Comparison of ENCODE assay signal across 17 cellular contexts in genomic region chr18:2983296-2983695, GRCh38. TPM values are rescaled to one million over a fixed set of nuclear protein-coding genes. Genes with fewer than 3 reads are reported as not detected.
A peak's percentile ranks its signal among the peaks of the same experiment; 100 is the strongest.
DNase-seq lines count a peak whose midpoint lies in the region; ATAC-seq and TF ChIP-seq lines count a peak whose summit lies in the region.
"Had no signal": no experiment of that assay in that cellular context is flagged by ENCODE, and none has a peak within 500 bp of the region (broad histone marks: within the 10 kb centered on the region; RNA-seq: fewer than 3 reads in every experiment).

No MANE protein-coding gene starts in this region.

- H3K9me3 ChIP-seq in left ventricle myocardium inferior (replicated peaks) (no peaks in the 10 kb centered on the region), right cardiac atrium (ENCODE audit: control insufficient read depth, low read length) (no peaks in the 10 kb centered on the region), liver (ENCODE audit: control insufficient read depth in 4 of 4, low read length in 3 of 4) (no peaks in the 10 kb centered on the region), uterus (no peaks in the 10 kb centered on the region)

- TF ChIP-seq POLR2A in uterus (IDR thresholded peaks at IDR 0.05), result no peak

- peak overlapping the region; percentile 43 for H3K27ac ChIP-seq in left ventricle myocardium inferior (replicated peaks)
- no peak overlapping the region for H3K27ac ChIP-seq in right cardiac atrium (ENCODE audit: low read length)
- peak overlapping the region; percentile 87 to 88 for H3K27ac ChIP-seq in liver (ENCODE audit: low read depth in 1 of 2, low read length in 2 of 2)
- peak overlapping the region; percentile 74 to 93 for H3K27ac ChIP-seq in uterus

- no peak for TF ChIP-seq CTCF in left ventricle myocardium inferior (IDR thresholded peaks at IDR 0.05; ENCODE audit: borderline replicate concordance)
- TF ChIP-seq CTCF in liver (IDR thresholded peaks at IDR 0.05; ENCODE audit: low read depth, low read length, missing input control), result no peak
- TF ChIP-seq CTCF in uterus (IDR thresholded peaks at IDR 0.05), result no peak

- H3K27me3 ChIP-seq in left ventricle myocardium inferior (ENCODE audit: low read depth), result no peaks in the 10 kb centered on the region
- no peaks in the 10 kb centered on the region for H3K27me3 ChIP-seq in right cardiac atrium (ENCODE audit: control insufficient read depth, insufficient read depth)
- H3K27me3 ChIP-seq in liver (ENCODE audit: control insufficient read depth in 4 of 4, insufficient read depth in 4 of 4, low read length in 3 of 4), result no peaks in the 10 kb centered on the region
- no peaks in the 10 kb centered on the region for H3K27me3 ChIP-seq in uterus

- peak overlapping the region; percentile 97 for H3K27ac Mint-ChIP-seq in activated naive CD8-positive, alpha-beta T cell

- no peak for TF ChIP-seq RAD21 in liver (IDR thresholded peaks at IDR 0.05)

- H3K4me3 Mint-ChIP-seq in activated naive CD8-positive, alpha-beta T cell, result peak overlapping the region; percentile 90
- H3K4me3 Mint-ChIP-seq: CD14-positive monocyte had no signal

- peaks cover 77% of the 10 kb centered on the region for H3K4me1 Mint-ChIP-seq in activated naive CD8-positive, alpha-beta T cell (ENCODE audit: low read depth)

- H3K9me3 Mint-ChIP-seq in activated naive CD8-positive, alpha-beta T cell (ENCODE audit: low read depth), result no peaks in the 10 kb centered on the region
- H3K9me3 Mint-ChIP-seq: CD14-positive monocyte had no signal

- H3K9ac ChIP-seq in liver (ENCODE audit: low read depth in 1 of 2, low read length in 2 of 2), result peak overlapping the region in 1 of 2 donors; percentile 70

- no peak for DNase-seq in left ventricle myocardium inferior
- DNase-seq in right cardiac atrium, result no peak
- no peak for DNase-seq in uterus
- DNase-seq in NCI-H1417 treated with DMSO at 0.1 percent for 48 hours (lab: John Stamatoyannopoulos, UW), result no peak
- DNase-seq: activated CD4-positive, CD25-positive, alpha-beta regulatory T cell; effector CD8-positive, alpha-beta T cell; head of caudate nucleus; NCI-H1092; NCI-H510A treated with DMSO at 0.1 percent for 48 hours; occipital lobe; stimulated activated CD4-positive, alpha-beta T cell treated with anti-CD3 and anti-CD28 coated beads, Interleukin-15, amount 100 ng/mL, for 24 hours; stimulated activated CD8-positive, alpha-beta memory T cell treated with anti-CD3 and anti-CD28 coated beads, Interleukin-4, amount 100 ng/mL, for 48 hours had no signal

- H3K27me3 Mint-ChIP-seq in activated naive CD8-positive, alpha-beta T cell, result no peaks in the 10 kb centered on the region

- intact Hi-C loops in left ventricle myocardium inferior (cut with micrococcal nuclease) (no loop called here), right cardiac atrium (cut with DNase I) (no loop called here), uterus (cut with DNase I; ENCODE audit: low total_unique reads) (no loop called here)

- ATAC-seq in right cardiac atrium, result no peak
- no peak for ATAC-seq in GM21619 (IDR thresholded peaks at IDR 0.05; ENCODE audit: unreplicated experiment)
- ATAC-seq in HG02885 (IDR thresholded peaks at IDR 0.05; ENCODE audit: poor library complexity, unreplicated experiment), result no peak

- no peaks in the 10 kb centered on the region for H3K36me3 ChIP-seq in left ventricle myocardium inferior
- no peaks in the 10 kb centered on the region for H3K36me3 ChIP-seq in liver (ENCODE audit: control insufficient read depth in 4 of 4, insufficient read depth in 3 of 4, low read depth in 1 of 4, low read length in 3 of 4)
- no peaks in the 10 kb centered on the region for H3K36me3 ChIP-seq in uterus

- WGBS in right cardiac atrium, result 73% methylated on average over 2 of the region's 2 CpGs
- 61% methylated on average over 2 of the region's 2 CpGs for WGBS in liver

- peaks cover 5% of the 10 kb centered on the region for H3K36me3 Mint-ChIP-seq in activated naive CD8-positive, alpha-beta T cell

- peaks cover 53% of the 10 kb centered on the region for H3K4me1 ChIP-seq in left ventricle myocardium inferior
- peaks cover 17% of the 10 kb centered on the region for H3K4me1 ChIP-seq in right cardiac atrium (ENCODE audit: control insufficient read depth, insufficient read depth, low read length)
- peaks cover 3 to 62% (median 41%) of the 10 kb centered on the region in 4 donors for H3K4me1 ChIP-seq in liver (ENCODE audit: control insufficient read depth in 4 of 4, insufficient read depth in 4 of 4, low read length in 3 of 4)
- peaks cover 8% of the 10 kb centered on the region in 2 donors for H3K4me1 ChIP-seq in uterus

- no peak overlapping the region for H3K4me3 ChIP-seq in left ventricle myocardium inferior
- H3K4me3 ChIP-seq in right cardiac atrium (ENCODE audit: low read length), result no peak overlapping the region
- no peak overlapping the region for H3K4me3 ChIP-seq in liver (ENCODE audit: low read depth in 1 of 3, low read length in 3 of 3)
- H3K4me3 ChIP-seq in uterus, result no peak overlapping the region

TF ChIP-seq in liver, 16 proteins besides CTCF, POLR2A, EP300 and RAD21:
- TF ChIP-seq JUND (IDR thresholded peaks at IDR 0.05) (no peak), FOXA2 (IDR thresholded peaks at IDR 0.05) (no peak), GABPA (IDR thresholded peaks at IDR 0.05 in 1 of 2, conservative IDR thresholded peaks at IDR 0.05 in 1 of 2) (no peak), HNF4G (IDR thresholded peaks at IDR 0.05) (no peak), RXRA (IDR thresholded peaks at IDR 0.05) (no peak), SP1 (IDR thresholded peaks at IDR 0.05) (no peak), NR2F2 (IDR thresholded peaks at IDR 0.05) (no peak), YY1 (IDR thresholded peaks at IDR 0.05) (no peak), FOXA1 (IDR thresholded peaks at IDR 0.05) (no peak), MAX (IDR thresholded peaks at IDR 0.05) (no peak)

RNA-seq across cellular contexts. Expression of gene LPIN2, which starts 29.6 kb away (rescaled TPM):
- total RNA-seq in left ventricle myocardium inferior, result 8.2 TPM
- 10 to 100 TPM; 12.6 to 18.1 (median 14.2) TPM for total RNA-seq in right cardiac atrium
- 5.0 TPM for polyA plus RNA-seq in right cardiac atrium
- total RNA-seq in liver, result 100 to 1,000 TPM; 142 to 284 TPM
- polyA plus RNA-seq in liver, result 10 to 100 TPM; 58.6 to 63.3 TPM
- total RNA-seq in uterus, result 10 to 100 TPM in 3 of 4 donors, 1 to 10 TPM in 1; 7.4 to 53.0 (median 29.5) TPM
